4 cellular contexts compared by ENCODE assay signal in the genomic region with DNA sequence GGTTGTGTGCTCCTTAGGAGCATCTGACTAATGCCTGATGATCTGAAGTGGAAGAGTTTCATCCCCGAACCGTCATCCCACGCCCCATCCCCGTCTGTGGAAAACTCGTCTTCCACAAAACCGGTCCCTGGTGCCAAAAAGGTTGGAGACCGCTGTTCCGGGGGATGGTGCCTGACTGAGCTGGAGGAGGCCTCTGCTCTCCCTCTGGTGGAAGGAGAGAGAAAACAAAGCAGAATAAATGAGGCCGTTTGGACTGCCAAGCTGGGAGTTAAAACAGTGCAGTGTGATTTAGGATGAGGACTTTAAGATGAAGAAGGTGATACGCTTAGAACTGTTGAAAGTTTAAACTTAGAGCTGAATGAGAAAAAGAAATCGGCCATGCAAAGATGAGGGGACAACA. TPM values are rescaled to one million over a fixed set of nuclear protein-coding genes. Genes with fewer than 3 reads are reported as not detected.
"Had no signal": no experiment of that assay in that cellular context is flagged by ENCODE, and none has a peak within 500 bp of the region (broad histone marks: within the 10 kb centered on the region; RNA-seq: fewer than 3 reads in every experiment).

No MANE protein-coding gene starts in this region.

RNA-seq across cellular contexts. Expression of a gene that starts 14.6 kb away (rescaled TPM):
- total RNA-seq: GM23248, H1, H9, HT-29 had no signal
- polyA plus RNA-seq: GM23248, H1 had no signal

RNA-seq across cellular contexts. Expression of a gene that starts 19.7 kb away (rescaled TPM):
- total RNA-seq: GM23248, H1, H9, HT-29 had no signal
- polyA plus RNA-seq: GM23248, H1 had no signal

RNA-seq across cellular contexts. Expression of a gene that starts 48.7 kb away (rescaled TPM):
- total RNA-seq: GM23248, H1, H9, HT-29 had no signal
- polyA plus RNA-seq: GM23248, H1 had no signal
